In the genomic region with DNA sequence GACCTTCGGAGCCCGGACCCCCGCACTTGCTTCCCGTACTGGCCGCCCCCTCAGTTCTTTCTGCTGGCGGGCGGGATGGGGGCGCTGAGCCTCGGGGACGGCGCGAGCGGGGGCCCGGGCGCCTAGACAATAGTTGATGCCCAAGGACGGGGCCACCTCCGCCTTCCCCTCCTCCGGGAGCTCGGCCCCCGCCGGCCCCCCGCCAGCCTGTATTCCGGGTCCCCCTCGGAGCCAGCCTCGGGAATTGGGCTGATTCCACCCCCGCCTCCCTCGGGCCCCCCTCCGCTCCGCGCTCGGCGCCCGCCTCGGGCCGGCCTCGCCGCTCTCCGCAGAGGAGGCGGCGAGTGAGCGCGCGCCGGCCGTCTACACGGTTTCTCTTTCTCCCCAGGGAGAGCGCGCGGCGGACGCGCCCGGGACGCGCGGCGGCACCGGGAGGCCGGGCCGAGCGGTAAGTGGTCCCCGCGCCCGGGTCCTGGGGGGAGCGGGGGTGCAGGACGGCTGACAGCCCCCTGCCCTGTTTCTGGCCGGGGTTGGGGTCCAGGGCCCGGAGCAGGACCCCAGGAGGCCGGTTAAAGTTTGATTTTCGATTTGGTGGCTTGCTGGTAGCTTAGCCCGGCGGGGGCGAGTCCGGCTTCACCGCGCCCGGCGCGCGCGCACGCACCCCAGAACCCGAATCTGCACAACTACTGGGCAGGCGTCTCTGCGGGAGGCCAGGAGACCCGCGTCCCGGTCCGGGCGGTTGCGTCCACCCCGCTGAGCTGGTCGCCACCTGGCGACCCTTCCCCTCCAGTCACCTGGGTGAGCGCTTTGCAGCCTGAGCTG, we compare ENCODE assay signal across 1 cellular context.
A peak's percentile ranks its signal among the peaks of the same experiment; 100 is the strongest.
TF ChIP-seq lines count a peak whose summit lies in the region.

No MANE protein-coding gene starts in this region.

TF ChIP-seq in WTC11, 78 proteins besides CTCF, POLR2A, EP300 and RAD21 (continued from another document and continues in another):
- TF ChIP-seq, protein P1, sequence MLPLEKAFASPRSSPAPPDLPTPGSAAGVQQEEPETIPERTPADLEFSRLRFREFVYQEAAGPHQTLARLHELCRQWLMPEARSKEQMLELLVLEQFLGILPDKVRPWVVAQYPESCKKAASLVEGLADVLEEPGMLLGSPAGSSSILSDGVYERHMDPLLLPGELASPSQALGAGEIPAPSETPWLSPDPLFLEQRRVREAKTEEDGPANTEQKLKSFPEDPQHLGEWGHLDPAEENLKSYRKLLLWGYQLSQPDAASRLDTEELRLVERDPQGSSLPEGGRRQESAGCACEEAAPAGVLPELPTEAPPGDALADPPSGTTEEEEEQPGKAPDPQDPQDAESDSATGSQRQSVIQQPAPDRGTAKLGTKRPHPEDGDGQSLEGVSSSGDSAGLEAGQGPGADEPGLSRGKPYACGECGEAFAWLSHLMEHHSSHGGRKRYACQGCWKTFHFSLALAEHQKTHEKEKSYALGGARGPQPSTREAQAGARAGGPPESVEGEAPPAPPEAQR (CRISPR knock-in tag; IDR thresholded peaks at IDR 0.05): no peak
- TF ChIP-seq SMAD4 (CRISPR knock-in tag; IDR thresholded peaks at IDR 0.05) (no peak), ZNF671 (CRISPR knock-in tag; IDR thresholded peaks at IDR 0.05) (no peak), ZNF138 (CRISPR knock-in tag; conservative IDR thresholded peaks at IDR 0.05) (no peak), ZNF219 (CRISPR knock-in tag; IDR thresholded peaks at IDR 0.05; ENCODE audit: borderline replicate concordance) (no peak; the same call in 1 of the 2 replicates), FOXP1 (CRISPR knock-in tag; IDR thresholded peaks at IDR 0.05; ENCODE audit: borderline replicate concordance) (no peak), TEAD4 (CRISPR knock-in tag; IDR thresholded peaks at IDR 0.05) (no peak), ATF1 (CRISPR knock-in tag; IDR thresholded peaks at IDR 0.05) (0 out of 2 replicates have a peak, but pooled peaks have one; percentile 20), RORB (CRISPR knock-in tag; IDR thresholded peaks at IDR 0.05) (no peak), SOX15 (CRISPR knock-in tag; IDR thresholded peaks at IDR 0.05) (no peak), JAZF1 (CRISPR knock-in tag; IDR thresholded peaks at IDR 0.05) (no peak), NR3C1 (CRISPR knock-in tag; conservative IDR thresholded peaks at IDR 0.05; ENCODE audit: low read depth) (no peak), TCF7 (CRISPR knock-in tag; IDR thresholded peaks at IDR 0.05; ENCODE audit: low read depth) (no peak), TEAD1 (CRISPR knock-in tag; IDR thresholded peaks at IDR 0.05) (peak; percentile 68; the same call in 1 of the 2 replicates), OVOL2 (CRISPR knock-in tag; IDR thresholded peaks at IDR 0.05; ENCODE audit: borderline replicate concordance) (no peak), NFE2L1 (CRISPR knock-in tag; IDR thresholded peaks at IDR 0.05) (no peak), RELA (CRISPR knock-in tag; IDR thresholded peaks at IDR 0.05; ENCODE audit: borderline replicate concordance) (no peak)
- TF ChIP-seq, protein P2, sequence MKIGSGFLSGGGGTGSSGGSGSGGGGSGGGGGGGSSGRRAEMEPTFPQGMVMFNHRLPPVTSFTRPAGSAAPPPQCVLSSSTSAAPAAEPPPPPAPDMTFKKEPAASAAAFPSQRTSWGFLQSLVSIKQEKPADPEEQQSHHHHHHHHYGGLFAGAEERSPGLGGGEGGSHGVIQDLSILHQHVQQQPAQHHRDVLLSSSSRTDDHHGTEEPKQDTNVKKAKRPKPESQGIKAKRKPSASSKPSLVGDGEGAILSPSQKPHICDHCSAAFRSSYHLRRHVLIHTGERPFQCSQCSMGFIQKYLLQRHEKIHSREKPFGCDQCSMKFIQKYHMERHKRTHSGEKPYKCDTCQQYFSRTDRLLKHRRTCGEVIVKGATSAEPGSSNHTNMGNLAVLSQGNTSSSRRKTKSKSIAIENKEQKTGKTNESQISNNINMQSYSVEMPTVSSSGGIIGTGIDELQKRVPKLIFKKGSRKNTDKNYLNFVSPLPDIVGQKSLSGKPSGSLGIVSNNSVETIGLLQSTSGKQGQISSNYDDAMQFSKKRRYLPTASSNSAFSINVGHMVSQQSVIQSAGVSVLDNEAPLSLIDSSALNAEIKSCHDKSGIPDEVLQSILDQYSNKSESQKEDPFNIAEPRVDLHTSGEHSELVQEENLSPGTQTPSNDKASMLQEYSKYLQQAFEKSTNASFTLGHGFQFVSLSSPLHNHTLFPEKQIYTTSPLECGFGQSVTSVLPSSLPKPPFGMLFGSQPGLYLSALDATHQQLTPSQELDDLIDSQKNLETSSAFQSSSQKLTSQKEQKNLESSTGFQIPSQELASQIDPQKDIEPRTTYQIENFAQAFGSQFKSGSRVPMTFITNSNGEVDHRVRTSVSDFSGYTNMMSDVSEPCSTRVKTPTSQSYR (CRISPR knock-in tag; IDR thresholded peaks at IDR 0.05): no peak
- TF ChIP-seq, protein P3, sequence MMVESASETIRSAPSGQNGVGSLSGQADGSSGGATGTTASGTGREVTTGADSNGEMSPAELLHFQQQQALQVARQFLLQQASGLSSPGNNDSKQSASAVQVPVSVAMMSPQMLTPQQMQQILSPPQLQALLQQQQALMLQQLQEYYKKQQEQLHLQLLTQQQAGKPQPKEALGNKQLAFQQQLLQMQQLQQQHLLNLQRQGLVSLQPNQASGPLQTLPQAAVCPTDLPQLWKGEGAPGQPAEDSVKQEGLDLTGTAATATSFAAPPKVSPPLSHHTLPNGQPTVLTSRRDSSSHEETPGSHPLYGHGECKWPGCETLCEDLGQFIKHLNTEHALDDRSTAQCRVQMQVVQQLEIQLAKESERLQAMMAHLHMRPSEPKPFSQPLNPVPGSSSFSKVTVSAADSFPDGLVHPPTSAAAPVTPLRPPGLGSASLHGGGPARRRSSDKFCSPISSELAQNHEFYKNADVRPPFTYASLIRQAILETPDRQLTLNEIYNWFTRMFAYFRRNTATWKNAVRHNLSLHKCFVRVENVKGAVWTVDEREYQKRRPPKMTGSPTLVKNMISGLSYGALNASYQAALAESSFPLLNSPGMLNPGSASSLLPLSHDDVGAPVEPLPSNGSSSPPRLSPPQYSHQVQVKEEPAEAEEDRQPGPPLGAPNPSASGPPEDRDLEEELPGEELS (CRISPR knock-in tag; IDR thresholded peaks at IDR 0.05): no peak
- TF ChIP-seq, protein P4, sequence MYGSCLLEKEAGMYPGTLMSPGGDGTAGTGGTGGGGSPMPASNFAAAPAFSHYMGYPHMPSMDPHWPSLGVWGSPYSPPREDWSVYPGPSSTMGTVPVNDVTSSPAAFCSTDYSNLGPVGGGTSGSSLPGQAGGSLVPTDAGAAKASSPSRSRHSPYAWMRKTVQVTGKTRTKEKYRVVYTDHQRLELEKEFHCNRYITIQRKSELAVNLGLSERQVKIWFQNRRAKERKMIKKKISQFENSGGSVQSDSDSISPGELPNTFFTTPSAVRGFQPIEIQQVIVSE (CRISPR knock-in tag; IDR thresholded peaks at IDR 0.05; ENCODE audit: borderline replicate concordance): no peak
- TF ChIP-seq, protein P5, sequence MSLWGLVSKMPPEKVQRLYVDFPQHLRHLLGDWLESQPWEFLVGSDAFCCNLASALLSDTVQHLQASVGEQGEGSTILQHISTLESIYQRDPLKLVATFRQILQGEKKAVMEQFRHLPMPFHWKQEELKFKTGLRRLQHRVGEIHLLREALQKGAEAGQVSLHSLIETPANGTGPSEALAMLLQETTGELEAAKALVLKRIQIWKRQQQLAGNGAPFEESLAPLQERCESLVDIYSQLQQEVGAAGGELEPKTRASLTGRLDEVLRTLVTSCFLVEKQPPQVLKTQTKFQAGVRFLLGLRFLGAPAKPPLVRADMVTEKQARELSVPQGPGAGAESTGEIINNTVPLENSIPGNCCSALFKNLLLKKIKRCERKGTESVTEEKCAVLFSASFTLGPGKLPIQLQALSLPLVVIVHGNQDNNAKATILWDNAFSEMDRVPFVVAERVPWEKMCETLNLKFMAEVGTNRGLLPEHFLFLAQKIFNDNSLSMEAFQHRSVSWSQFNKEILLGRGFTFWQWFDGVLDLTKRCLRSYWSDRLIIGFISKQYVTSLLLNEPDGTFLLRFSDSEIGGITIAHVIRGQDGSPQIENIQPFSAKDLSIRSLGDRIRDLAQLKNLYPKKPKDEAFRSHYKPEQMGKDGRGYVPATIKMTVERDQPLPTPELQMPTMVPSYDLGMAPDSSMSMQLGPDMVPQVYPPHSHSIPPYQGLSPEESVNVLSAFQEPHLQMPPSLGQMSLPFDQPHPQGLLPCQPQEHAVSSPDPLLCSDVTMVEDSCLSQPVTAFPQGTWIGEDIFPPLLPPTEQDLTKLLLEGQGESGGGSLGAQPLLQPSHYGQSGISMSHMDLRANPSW (CRISPR knock-in tag; conservative IDR thresholded peaks at IDR 0.05; ENCODE audit: low read depth): no peak
- TF ChIP-seq, protein P6, sequence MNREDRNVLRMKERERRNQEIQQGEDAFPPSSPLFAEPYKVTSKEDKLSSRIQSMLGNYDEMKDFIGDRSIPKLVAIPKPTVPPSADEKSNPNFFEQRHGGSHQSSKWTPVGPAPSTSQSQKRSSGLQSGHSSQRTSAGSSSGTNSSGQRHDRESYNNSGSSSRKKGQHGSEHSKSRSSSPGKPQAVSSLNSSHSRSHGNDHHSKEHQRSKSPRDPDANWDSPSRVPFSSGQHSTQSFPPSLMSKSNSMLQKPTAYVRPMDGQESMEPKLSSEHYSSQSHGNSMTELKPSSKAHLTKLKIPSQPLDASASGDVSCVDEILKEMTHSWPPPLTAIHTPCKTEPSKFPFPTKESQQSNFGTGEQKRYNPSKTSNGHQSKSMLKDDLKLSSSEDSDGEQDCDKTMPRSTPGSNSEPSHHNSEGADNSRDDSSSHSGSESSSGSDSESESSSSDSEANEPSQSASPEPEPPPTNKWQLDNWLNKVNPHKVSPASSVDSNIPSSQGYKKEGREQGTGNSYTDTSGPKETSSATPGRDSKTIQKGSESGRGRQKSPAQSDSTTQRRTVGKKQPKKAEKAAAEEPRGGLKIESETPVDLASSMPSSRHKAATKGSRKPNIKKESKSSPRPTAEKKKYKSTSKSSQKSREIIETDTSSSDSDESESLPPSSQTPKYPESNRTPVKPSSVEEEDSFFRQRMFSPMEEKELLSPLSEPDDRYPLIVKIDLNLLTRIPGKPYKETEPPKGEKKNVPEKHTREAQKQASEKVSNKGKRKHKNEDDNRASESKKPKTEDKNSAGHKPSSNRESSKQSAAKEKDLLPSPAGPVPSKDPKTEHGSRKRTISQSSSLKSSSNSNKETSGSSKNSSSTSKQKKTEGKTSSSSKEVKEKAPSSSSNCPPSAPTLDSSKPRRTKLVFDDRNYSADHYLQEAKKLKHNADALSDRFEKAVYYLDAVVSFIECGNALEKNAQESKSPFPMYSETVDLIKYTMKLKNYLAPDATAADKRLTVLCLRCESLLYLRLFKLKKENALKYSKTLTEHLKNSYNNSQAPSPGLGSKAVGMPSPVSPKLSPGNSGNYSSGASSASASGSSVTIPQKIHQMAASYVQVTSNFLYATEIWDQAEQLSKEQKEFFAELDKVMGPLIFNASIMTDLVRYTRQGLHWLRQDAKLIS (CRISPR knock-in tag; IDR thresholded peaks at IDR 0.05; ENCODE audit: borderline replicate concordance): no peak
- TF ChIP-seq, protein P7, sequence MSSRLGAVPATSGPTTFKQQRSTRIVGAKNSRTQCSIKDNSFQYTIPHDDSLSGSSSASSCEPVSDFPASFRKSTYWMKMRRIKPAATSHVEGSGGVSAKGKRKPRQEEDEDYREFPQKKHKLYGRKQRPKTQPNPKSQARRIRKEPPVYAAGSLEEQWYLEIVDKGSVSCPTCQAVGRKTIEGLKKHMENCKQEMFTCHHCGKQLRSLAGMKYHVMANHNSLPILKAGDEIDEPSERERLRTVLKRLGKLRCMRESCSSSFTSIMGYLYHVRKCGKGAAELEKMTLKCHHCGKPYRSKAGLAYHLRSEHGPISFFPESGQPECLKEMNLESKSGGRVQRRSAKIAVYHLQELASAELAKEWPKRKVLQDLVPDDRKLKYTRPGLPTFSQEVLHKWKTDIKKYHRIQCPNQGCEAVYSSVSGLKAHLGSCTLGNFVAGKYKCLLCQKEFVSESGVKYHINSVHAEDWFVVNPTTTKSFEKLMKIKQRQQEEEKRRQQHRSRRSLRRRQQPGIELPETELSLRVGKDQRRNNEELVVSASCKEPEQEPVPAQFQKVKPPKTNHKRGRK (CRISPR knock-in tag; IDR thresholded peaks at IDR 0.05; ENCODE audit: borderline replicate concordance): no peak
- TF ChIP-seq, protein P8, sequence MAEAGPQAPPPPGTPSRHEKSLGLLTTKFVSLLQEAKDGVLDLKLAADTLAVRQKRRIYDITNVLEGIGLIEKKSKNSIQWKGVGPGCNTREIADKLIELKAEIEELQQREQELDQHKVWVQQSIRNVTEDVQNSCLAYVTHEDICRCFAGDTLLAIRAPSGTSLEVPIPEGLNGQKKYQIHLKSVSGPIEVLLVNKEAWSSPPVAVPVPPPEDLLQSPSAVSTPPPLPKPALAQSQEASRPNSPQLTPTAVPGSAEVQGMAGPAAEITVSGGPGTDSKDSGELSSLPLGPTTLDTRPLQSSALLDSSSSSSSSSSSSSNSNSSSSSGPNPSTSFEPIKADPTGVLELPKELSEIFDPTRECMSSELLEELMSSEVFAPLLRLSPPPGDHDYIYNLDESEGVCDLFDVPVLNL (CRISPR knock-in tag; IDR thresholded peaks at IDR 0.05; ENCODE audit: borderline replicate concordance, low read depth): peak; percentile 9; the same call in 1 of the 2 replicates
- TF ChIP-seq, protein P9, sequence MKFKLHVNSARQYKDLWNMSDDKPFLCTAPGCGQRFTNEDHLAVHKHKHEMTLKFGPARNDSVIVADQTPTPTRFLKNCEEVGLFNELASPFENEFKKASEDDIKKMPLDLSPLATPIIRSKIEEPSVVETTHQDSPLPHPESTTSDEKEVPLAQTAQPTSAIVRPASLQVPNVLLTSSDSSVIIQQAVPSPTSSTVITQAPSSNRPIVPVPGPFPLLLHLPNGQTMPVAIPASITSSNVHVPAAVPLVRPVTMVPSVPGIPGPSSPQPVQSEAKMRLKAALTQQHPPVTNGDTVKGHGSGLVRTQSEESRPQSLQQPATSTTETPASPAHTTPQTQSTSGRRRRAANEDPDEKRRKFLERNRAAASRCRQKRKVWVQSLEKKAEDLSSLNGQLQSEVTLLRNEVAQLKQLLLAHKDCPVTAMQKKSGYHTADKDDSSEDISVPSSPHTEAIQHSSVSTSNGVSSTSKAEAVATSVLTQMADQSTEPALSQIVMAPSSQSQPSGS (CRISPR knock-in tag; IDR thresholded peaks at IDR 0.05; ENCODE audit: borderline replicate concordance, low read depth): no peak
- TF ChIP-seq, protein P10, sequence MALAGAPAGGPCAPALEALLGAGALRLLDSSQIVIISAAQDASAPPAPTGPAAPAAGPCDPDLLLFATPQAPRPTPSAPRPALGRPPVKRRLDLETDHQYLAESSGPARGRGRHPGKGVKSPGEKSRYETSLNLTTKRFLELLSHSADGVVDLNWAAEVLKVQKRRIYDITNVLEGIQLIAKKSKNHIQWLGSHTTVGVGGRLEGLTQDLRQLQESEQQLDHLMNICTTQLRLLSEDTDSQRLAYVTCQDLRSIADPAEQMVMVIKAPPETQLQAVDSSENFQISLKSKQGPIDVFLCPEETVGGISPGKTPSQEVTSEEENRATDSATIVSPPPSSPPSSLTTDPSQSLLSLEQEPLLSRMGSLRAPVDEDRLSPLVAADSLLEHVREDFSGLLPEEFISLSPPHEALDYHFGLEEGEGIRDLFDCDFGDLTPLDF (CRISPR knock-in tag; IDR thresholded peaks at IDR 0.05): no peak
- TF ChIP-seq, protein P11, sequence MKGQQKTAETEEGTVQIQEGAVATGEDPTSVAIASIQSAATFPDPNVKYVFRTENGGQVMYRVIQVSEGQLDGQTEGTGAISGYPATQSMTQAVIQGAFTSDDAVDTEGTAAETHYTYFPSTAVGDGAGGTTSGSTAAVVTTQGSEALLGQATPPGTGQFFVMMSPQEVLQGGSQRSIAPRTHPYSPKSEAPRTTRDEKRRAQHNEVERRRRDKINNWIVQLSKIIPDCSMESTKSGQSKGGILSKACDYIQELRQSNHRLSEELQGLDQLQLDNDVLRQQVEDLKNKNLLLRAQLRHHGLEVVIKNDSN (CRISPR knock-in tag; IDR thresholded peaks at IDR 0.05): no peak
